8 cellular contexts compared by ENCODE assay signal in genomic region chr19:57434386-57435061, GRCh38. TPM values are rescaled to one million over a fixed set of nuclear protein-coding genes. Genes with fewer than 3 reads are reported as not detected.
DNase-seq lines count a peak whose midpoint lies in the region; ATAC-seq, FAIRE-seq and TF ChIP-seq lines count a peak whose summit lies in the region.

No MANE protein-coding gene starts in this region.

- H4K20me1 ChIP-seq in HepG2 (ENCODE audit: insufficient read depth, low read length), result peaks cover 4% of the 10 kb centered on the region; the same call in 1 of the 2 replicates

- TF ChIP-seq POLR2A in adrenal gland (IDR thresholded peaks at IDR 0.05), result no peak
- TF ChIP-seq POLR2A in HepG2 (IDR thresholded peaks at IDR 0.05; ENCODE audit: insufficient read depth in 1 of 2, low read depth in 2 of 2, low read length in 2 of 2), result no peak

- peak overlapping the region; percentile 89 for H2AFZ ChIP-seq in HepG2 (ENCODE audit: low read length)

- H3K9me3 ChIP-seq in adrenal gland (replicated peaks in 1 of 3) (no peaks in the 10 kb centered on the region), HepG2 (ENCODE audit: low read length) (no peaks in the 10 kb centered on the region)

- peaks cover 29% of the 10 kb centered on the region for H3K9me3 Mint-ChIP-seq in activated CD4-positive, alpha-beta T cell treated with anti-CD3 and anti-CD28 coated beads, Interleukin-2, amount 10 ng/mL, durations not matched to agents 24 days and 14 days
- peaks cover 18% of the 10 kb centered on the region for H3K9me3 Mint-ChIP-seq in type B pancreatic cell

- TF ChIP-seq CTCF in adrenal gland (IDR thresholded peaks at IDR 0.05) (no peak), HepG2 (CRISPR knock-in tag; IDR thresholded peaks at IDR 0.05) (no peak), type B pancreatic cell (conservative IDR thresholded peaks at IDR 0.05) (no peak)

- peaks cover 41% of the 10 kb centered on the region for H3K79me2 ChIP-seq in HepG2 (ENCODE audit: insufficient read depth, low read length)

- peaks cover 2% of the 10 kb centered on the region for H3K27me3 Mint-ChIP-seq in activated CD4-positive, alpha-beta T cell treated with anti-CD3 and anti-CD28 coated beads, Interleukin-2, amount 10 ng/mL, durations not matched to agents 24 days and 14 days
- H3K27me3 Mint-ChIP-seq in type B pancreatic cell, result no peaks in the 10 kb centered on the region

- peak overlapping the region; percentile 95 for H3K4me3 Mint-ChIP-seq in activated CD4-positive, alpha-beta T cell treated with anti-CD3 and anti-CD28 coated beads, Interleukin-2, amount 10 ng/mL, durations not matched to agents 24 days and 14 days
- peak overlapping the region; percentile 99 for H3K4me3 Mint-ChIP-seq in type B pancreatic cell

- H3K36me3 ChIP-seq in adrenal gland (replicated peaks in 1 of 2), result peaks cover 0 to 5% of the 10 kb centered on the region in 2 donors
- peaks cover 4 to 10% of the 10 kb centered on the region in 2 experiments for H3K36me3 ChIP-seq in HepG2 (replicated peaks in 1 of 2; ENCODE audit: control insufficient read depth in 1 of 2, insufficient read depth in 2 of 2, low read length in 2 of 2)

- FAIRE-seq in HepG2 (lab: Jason Lieb, UNC), result no peak

- TF ChIP-seq RAD21 in HepG2 (CRISPR knock-in tag; IDR thresholded peaks at IDR 0.05), result no peak

- no peak for TF ChIP-seq EP300 in HepG2 (IDR thresholded peaks at IDR 0.05; ENCODE audit: low read depth in 2 of 2, low read length in 2 of 2)
- TF ChIP-seq EP300 in HepG2 (CRISPR knock-in tag; IDR thresholded peaks at IDR 0.05; ENCODE audit: borderline replicate concordance), result no peak

- peak; percentile 58 for DNase-seq in activated CD4-positive, alpha-beta T cell treated with anti-CD3 and anti-CD28 coated beads, Interleukin-2, amount 10 ng/mL, durations not matched to agents 24 days and 14 days
- DNase-seq in activated CD4-positive, alpha-beta T cell treated with anti-CD3 and anti-CD28 coated beads, Interleukin-2, amount 50 U/mL, for 48 hours, result no peak
- peak in 1 of 7 donors; percentile 54 for DNase-seq in adrenal gland
- DNase-seq in HepG2 (ENCODE audit: low spot score), result no peak
- no peak for DNase-seq in type B pancreatic cell (ENCODE audit: extremely low spot score, unreplicated experiment)
- no peak for DNase-seq in cerebellar nuclear complex (lab: John Stamatoyannopoulos, UW)
- DNase-seq in SIG-M5 (lab: John Stamatoyannopoulos, UW), result no peak

- TSS peak; percentile 84 for BruUV-seq in HepG2 (replicated peaks; lab: Mats Ljungman, UMichigan)

- 26 to 34% (median 28%) methylated on average over 15 of the region's 15 CpGs for WGBS in adrenal gland, 4 donors
- 41% methylated on average over 15 of the region's 15 CpGs for WGBS in HepG2 (ENCODE audit: low lambda C conversion rate)

- ATAC-seq in HG03139 (IDR thresholded peaks at IDR 0.05; ENCODE audit: unreplicated experiment) (peak; percentile 6), HepG2 (peak; percentile 33)

- peak overlapping the region in 3 of 4 donors; percentile 73 to 99 (median 84) for H3K4me3 ChIP-seq in adrenal gland
- peak overlapping the region; percentile 83 to 98 (median 88) for H3K4me3 ChIP-seq in HepG2 (replicated peaks in 1 of 3; ENCODE audit: insufficient read depth in 1 of 3, low read depth in 2 of 3, low read length in 3 of 3)

- H3K4me1 ChIP-seq in adrenal gland (replicated peaks in 1 of 2) (peaks cover 11 to 17% of the 10 kb centered on the region in 2 donors), HepG2 (ENCODE audit: insufficient read depth, low read length) (peaks cover 22% of the 10 kb centered on the region)

- H3K27ac Mint-ChIP-seq in activated CD4-positive, alpha-beta T cell treated with anti-CD3 and anti-CD28 coated beads, Interleukin-2, amount 10 ng/mL, durations not matched to agents 24 days and 14 days, result peak overlapping the region; percentile 95
- peak overlapping the region; percentile 96 for H3K27ac Mint-ChIP-seq in type B pancreatic cell

- in situ Hi-C loops in HepG2 (cut with HindIII; ENCODE audit: extremely low pct_ligation_motif_present, low pct_unique_long_range_greater_than_20kb), result no loop called here

- peak overlapping the region; percentile 78 for H3K4me2 ChIP-seq in HepG2 (ENCODE audit: low read depth, low read length)

- H3K27ac ChIP-seq in adrenal gland (peak overlapping the region in 1 of 5 donors; percentile 4), HepG2 (ENCODE audit: extremely low read length, insufficient read depth, low read length) (peak overlapping the region; percentile 70)

- intact Hi-C loops in activated CD4-positive, alpha-beta T cell treated with anti-CD3 and anti-CD28 coated beads, Interleukin-2, amount 10 ng/mL, durations not matched to agents 24 days and 14 days (cut with micrococcal nuclease), result loop anchor here (1.0 to 2.0 kb wide), 10 partner anchors 23 to 568 kb away; partner anchors contain the start of genes TRAPPC2B, ZNF134, ZNF17 and ZNF264
- intact Hi-C loops in adrenal gland (cut with DNase I) (no loop called here), HepG2 (cut with micrococcal nuclease; ENCODE audit: unreplicated experiment) (loop anchor here (2.0 kb wide), 1 partner anchor 28 kb away; no protein-coding TSS in a partner anchor)

- CTCF ChIA-PET in HepG2 (lab: Yijun Ruan, JAX; ENCODE audit: low intra/inter-chr PET ratio, low total read pairs), result no interaction called here

- peak overlapping the region; percentile 80 for H3K9ac ChIP-seq in HepG2 (ENCODE audit: insufficient read depth, low read depth, low read length)

- peaks cover 19% of the 10 kb centered on the region for H3K4me1 Mint-ChIP-seq in activated CD4-positive, alpha-beta T cell treated with anti-CD3 and anti-CD28 coated beads, Interleukin-2, amount 10 ng/mL, durations not matched to agents 24 days and 14 days
- H3K4me1 Mint-ChIP-seq in type B pancreatic cell (ENCODE audit: unreplicated experiment), result peaks cover 21% of the 10 kb centered on the region

- POLR2A ChIA-PET in HepG2 (lab: Yijun Ruan, JAX), result interaction anchor here (0.7 to 2.0 kb wide), 9 partner anchors 16 to 594 kb away, joined by 3 to 9 read pairs (median 3); partner anchors contain the start of genes PEG3, ZIM2, ZNF304 and ZNF419

- H3K36me3 Mint-ChIP-seq in activated CD4-positive, alpha-beta T cell treated with anti-CD3 and anti-CD28 coated beads, Interleukin-2, amount 10 ng/mL, durations not matched to agents 24 days and 14 days (ENCODE audit: low read depth), result peaks cover 40% of the 10 kb centered on the region
- peaks cover 38% of the 10 kb centered on the region for H3K36me3 Mint-ChIP-seq in type B pancreatic cell

- no peaks in the 10 kb centered on the region for H3K27me3 ChIP-seq in adrenal gland
- no peaks in the 10 kb centered on the region; a peak in 1 of 5 replicates for H3K27me3 ChIP-seq in HepG2 (ENCODE audit: control insufficient read depth in 1 of 2, insufficient read depth in 2 of 2, low read length in 2 of 2)

RNA-seq across cellular contexts. Expression of gene ZNF749, which starts 0.6 kb away (rescaled TPM):
- 22.5 and 26.5 TPM in 2 replicates for total RNA-seq in activated CD4-positive, alpha-beta T cell treated with anti-CD3 and anti-CD28 coated beads, Interleukin-2, amount 10 ng/mL, durations not matched to agents 24 days and 14 days
- total RNA-seq in adrenal gland, result 10 to 100 TPM in 4 of 8 donors, 1 to 10 TPM in 4; 3.0 to 26.3 (median 11.5) TPM
- polyA plus RNA-seq in adrenal gland, result 10 to 100 TPM in 1 of 3 donors, 1 to 10 TPM in 2; 2.3 to 13.1 (median 2.5) TPM
- 19.1 and 21.0 TPM in 2 replicates for total RNA-seq in HepG2 (2016; rRNA removed; fragmentation: Illumina TruSeq; extraction: Trizol)
- 11.9 and 19.8 TPM in 2 replicates for total RNA-seq in HepG2 (2016; cell fraction: cytosol; rRNA removed; fragmentation: Illumina TruSeq; extraction: Trizol; ENCODE audit: low read depth)
- 18.5 and 20.2 TPM in 2 replicates for total RNA-seq in HepG2 (2016; cell fraction: insoluble cytoplasmic fraction; rRNA removed; fragmentation: Illumina TruSeq; extraction: Trizol)
- 16.7 and 19.6 TPM in 2 replicates for total RNA-seq in HepG2 (2016; cell fraction: membrane; rRNA removed; fragmentation: Illumina TruSeq; extraction: Trizol)
- 14.5 and 15.8 TPM in 2 replicates for total RNA-seq in HepG2 (2016; cell fraction: nucleus; rRNA removed; fragmentation: Illumina TruSeq; extraction: Trizol)
- 18.9 and 22.7 TPM in 2 replicates for polyA plus RNA-seq in HepG2 (2011; rRNA removed)
- 10.8 and 13.3 TPM in 2 replicates for polyA plus RNA-seq in HepG2 (2011; cell fraction: cytosol; rRNA removed)
- 11.4 and 16.0 TPM in 2 replicates for polyA plus RNA-seq in HepG2 (2011; cell fraction: nucleus; rRNA removed)
- polyA plus RNA-seq in HepG2 (2012), result 11.1 and 18.9 TPM in 2 replicates
- 23.3 and 26.2 TPM in 2 replicates for polyA plus RNA-seq in HepG2 (2016; cell fraction: cytosol; fragmentation: Illumina TruSeq; extraction: Trizol; ENCODE audit: low read depth)
- polyA plus RNA-seq in HepG2 (2016; cell fraction: insoluble cytoplasmic fraction; fragmentation: Illumina TruSeq; extraction: Trizol; ENCODE audit: low read depth), result 14.4 and 15.0 TPM in 2 replicates
- polyA plus RNA-seq in HepG2 (2016; cell fraction: membrane; fragmentation: Illumina TruSeq; extraction: Trizol; ENCODE audit: low read depth), result 19.1 and 22.9 TPM in 2 replicates
- 15.1 and 18.4 TPM in 2 replicates for polyA plus RNA-seq in HepG2 (2016; cell fraction: nucleus; fragmentation: Illumina TruSeq; extraction: Trizol; ENCODE audit: insufficient read depth, low read depth)
- polyA minus RNA-seq in HepG2 (2011; rRNA and poly(A)+ RNA removed; ENCODE audit: low replicate concordance), result 13.0 and 24.8 TPM in 2 replicates
- polyA minus RNA-seq in HepG2 (2011; cell fraction: cytosol; rRNA and poly(A)+ RNA removed), result 5.5 and 8.0 TPM in 2 replicates
- 11.8 and 14.3 TPM in 2 replicates for polyA minus RNA-seq in HepG2 (2011; cell fraction: nucleus; rRNA and poly(A)+ RNA removed)
- 17.5 and 26.6 TPM in 2 replicates for total RNA-seq in type B pancreatic cell (ENCODE audit: low replicate concordance)

RNA-seq across cellular contexts. Expression of gene VN1R1, which starts 22.4 kb away (rescaled TPM):
- not detected in 2 replicates for total RNA-seq in activated CD4-positive, alpha-beta T cell treated with anti-CD3 and anti-CD28 coated beads, Interleukin-2, amount 10 ng/mL, durations not matched to agents 24 days and 14 days
- total RNA-seq in adrenal gland (1 to 10 TPM in 3 of 8 donors, under 1 TPM in 5; 0.26 to 3.0 (median 0.85) TPM), HepG2 (2016; rRNA removed; fragmentation: Illumina TruSeq; extraction: Trizol) (0.62 and 0.80 TPM in 2 replicates), type B pancreatic cell (ENCODE audit: low replicate concordance) (0.94 and 1.6 TPM in 2 replicates)
- polyA plus RNA-seq in adrenal gland (1 to 10 TPM in 1 of 3 donors, under 1 TPM in 1, not detected in 1; 0.40 to 1.2 TPM), HepG2 (2011; rRNA removed) (0.87 and 1.0 TPM in 2 replicates)
- 0.10 and 0.18 TPM in 2 replicates for total RNA-seq in HepG2 (2016; cell fraction: cytosol; rRNA removed; fragmentation: Illumina TruSeq; extraction: Trizol; ENCODE audit: low read depth)
- total RNA-seq in HepG2 (2016; cell fraction: insoluble cytoplasmic fraction; rRNA removed; fragmentation: Illumina TruSeq; extraction: Trizol), result 0.74 and 0.76 TPM in 2 replicates
- total RNA-seq in HepG2 (2016; cell fraction: membrane; rRNA removed; fragmentation: Illumina TruSeq; extraction: Trizol), result 0.21 and 0.22 TPM in 2 replicates
- 0.78 and 1.4 TPM in 2 replicates for total RNA-seq in HepG2 (2016; cell fraction: nucleus; rRNA removed; fragmentation: Illumina TruSeq; extraction: Trizol)
- polyA plus RNA-seq in HepG2 (2011; cell fraction: cytosol; rRNA removed), result 0.30 and 0.32 TPM in 2 replicates
- 1.3 and 1.6 TPM in 2 replicates for polyA plus RNA-seq in HepG2 (2011; cell fraction: nucleus; rRNA removed)
- 0.89 and 1.1 TPM in 2 replicates for polyA plus RNA-seq in HepG2 (2012)
- polyA plus RNA-seq in HepG2 (2016; cell fraction: cytosol; fragmentation: Illumina TruSeq; extraction: Trizol; ENCODE audit: low read depth), result 0.07 and 0.08 TPM in 2 replicates
- polyA plus RNA-seq in HepG2 (2016; cell fraction: insoluble cytoplasmic fraction; fragmentation: Illumina TruSeq; extraction: Trizol; ENCODE audit: low read depth), result 0.38 and 0.56 TPM in 2 replicates
- polyA plus RNA-seq in HepG2 (2016; cell fraction: membrane; fragmentation: Illumina TruSeq; extraction: Trizol; ENCODE audit: low read depth), result 0.12 and 0.13 TPM in 2 replicates
- polyA plus RNA-seq in HepG2 (2016; cell fraction: nucleus; fragmentation: Illumina TruSeq; extraction: Trizol; ENCODE audit: insufficient read depth, low read depth), result 2.2 and 2.7 TPM in 2 replicates
- 0.64 TPM in 1 of 2 replicates, not detected in the other for polyA minus RNA-seq in HepG2 (2011; rRNA and poly(A)+ RNA removed; ENCODE audit: low replicate concordance)
- polyA minus RNA-seq in HepG2 (2011; cell fraction: cytosol; rRNA and poly(A)+ RNA removed), result 0.30 TPM in 1 of 2 replicates, not detected in the other
- 2.2 and 2.6 TPM in 2 replicates for polyA minus RNA-seq in HepG2 (2011; cell fraction: nucleus; rRNA and poly(A)+ RNA removed)

RNA-seq across cellular contexts. Expression of gene ZNF17, which starts 23.6 kb away (rescaled TPM):
- 7.4 and 7.8 TPM in 2 replicates for total RNA-seq in activated CD4-positive, alpha-beta T cell treated with anti-CD3 and anti-CD28 coated beads, Interleukin-2, amount 10 ng/mL, durations not matched to agents 24 days and 14 days
- total RNA-seq in adrenal gland, result 10 to 100 TPM in 4 of 8 donors, 1 to 10 TPM in 4; 3.6 to 16.5 (median 10.3) TPM
- polyA plus RNA-seq in adrenal gland, result 1 to 10 TPM; 2.8 to 5.5 (median 4.7) TPM
- total RNA-seq in HepG2 (2016; rRNA removed; fragmentation: Illumina TruSeq; extraction: Trizol), result 10.1 and 14.0 TPM in 2 replicates
- 1.7 and 1.8 TPM in 2 replicates for total RNA-seq in HepG2 (2016; cell fraction: cytosol; rRNA removed; fragmentation: Illumina TruSeq; extraction: Trizol; ENCODE audit: low read depth)
- total RNA-seq in HepG2 (2016; cell fraction: insoluble cytoplasmic fraction; rRNA removed; fragmentation: Illumina TruSeq; extraction: Trizol), result 9.0 and 13.5 TPM in 2 replicates
- 6.0 and 7.0 TPM in 2 replicates for total RNA-seq in HepG2 (2016; cell fraction: membrane; rRNA removed; fragmentation: Illumina TruSeq; extraction: Trizol)
- total RNA-seq in HepG2 (2016; cell fraction: nucleus; rRNA removed; fragmentation: Illumina TruSeq; extraction: Trizol), result 11.7 and 13.5 TPM in 2 replicates
- polyA plus RNA-seq in HepG2 (2011; rRNA removed), result 3.0 and 3.7 TPM in 2 replicates
- polyA plus RNA-seq in HepG2 (2011; cell fraction: cytosol; rRNA removed), result 1.5 and 3.0 TPM in 2 replicates
- polyA plus RNA-seq in HepG2 (2011; cell fraction: nucleus; rRNA removed), result 8.1 and 8.6 TPM in 2 replicates
- polyA plus RNA-seq in HepG2 (2012), result 2.4 and 2.5 TPM in 2 replicates
- polyA plus RNA-seq in HepG2 (2016; cell fraction: cytosol; fragmentation: Illumina TruSeq; extraction: Trizol; ENCODE audit: low read depth), result 0.35 and 0.54 TPM in 2 replicates
- polyA plus RNA-seq in HepG2 (2016; cell fraction: insoluble cytoplasmic fraction; fragmentation: Illumina TruSeq; extraction: Trizol; ENCODE audit: low read depth), result 6.0 and 7.0 TPM in 2 replicates
- 1.5 and 1.9 TPM in 2 replicates for polyA plus RNA-seq in HepG2 (2016; cell fraction: membrane; fragmentation: Illumina TruSeq; extraction: Trizol; ENCODE audit: low read depth)
- polyA plus RNA-seq in HepG2 (2016; cell fraction: nucleus; fragmentation: Illumina TruSeq; extraction: Trizol; ENCODE audit: insufficient read depth, low read depth), result 7.0 and 7.2 TPM in 2 replicates
- polyA minus RNA-seq in HepG2 (2011; rRNA and poly(A)+ RNA removed; ENCODE audit: low replicate concordance), result 24.0 and 24.2 TPM in 2 replicates
- polyA minus RNA-seq in HepG2 (2011; cell fraction: cytosol; rRNA and poly(A)+ RNA removed), result 3.7 and 5.4 TPM in 2 replicates
- 51.2 and 58.4 TPM in 2 replicates for polyA minus RNA-seq in HepG2 (2011; cell fraction: nucleus; rRNA and poly(A)+ RNA removed)
- 13.3 and 13.9 TPM in 2 replicates for total RNA-seq in type B pancreatic cell (ENCODE audit: low replicate concordance)

RNA-seq across cellular contexts. Expression of gene ZNF772, which starts 42.8 kb away (rescaled TPM):
- 2.5 and 2.8 TPM in 2 replicates for total RNA-seq in activated CD4-positive, alpha-beta T cell treated with anti-CD3 and anti-CD28 coated beads, Interleukin-2, amount 10 ng/mL, durations not matched to agents 24 days and 14 days
- total RNA-seq in adrenal gland, result 10 to 100 TPM; 14.9 to 27.9 (median 18.0) TPM
- 1 to 10 TPM; 1.4 to 9.1 (median 2.9) TPM for polyA plus RNA-seq in adrenal gland
- total RNA-seq in HepG2 (2016; rRNA removed; fragmentation: Illumina TruSeq; extraction: Trizol), result 17.2 and 23.6 TPM in 2 replicates
- 1.1 and 1.9 TPM in 2 replicates for total RNA-seq in HepG2 (2016; cell fraction: cytosol; rRNA removed; fragmentation: Illumina TruSeq; extraction: Trizol; ENCODE audit: low read depth)
- 16.3 and 23.2 TPM in 2 replicates for total RNA-seq in HepG2 (2016; cell fraction: insoluble cytoplasmic fraction; rRNA removed; fragmentation: Illumina TruSeq; extraction: Trizol)
- total RNA-seq in HepG2 (2016; cell fraction: membrane; rRNA removed; fragmentation: Illumina TruSeq; extraction: Trizol), result 7.7 and 8.6 TPM in 2 replicates
- 18.6 and 20.2 TPM in 2 replicates for total RNA-seq in HepG2 (2016; cell fraction: nucleus; rRNA removed; fragmentation: Illumina TruSeq; extraction: Trizol)
- 3.1 and 4.0 TPM in 2 replicates for polyA plus RNA-seq in HepG2 (2011; rRNA removed)
- 2.7 and 3.3 TPM in 2 replicates for polyA plus RNA-seq in HepG2 (2011; cell fraction: cytosol; rRNA removed)
- 4.9 and 8.7 TPM in 2 replicates for polyA plus RNA-seq in HepG2 (2011; cell fraction: nucleus; rRNA removed)
- polyA plus RNA-seq in HepG2 (2012), result 2.8 and 3.3 TPM in 2 replicates
- polyA plus RNA-seq in HepG2 (2016; cell fraction: cytosol; fragmentation: Illumina TruSeq; extraction: Trizol; ENCODE audit: low read depth), result 0.27 and 0.36 TPM in 2 replicates
- polyA plus RNA-seq in HepG2 (2016; cell fraction: insoluble cytoplasmic fraction; fragmentation: Illumina TruSeq; extraction: Trizol; ENCODE audit: low read depth), result 8.2 and 9.6 TPM in 2 replicates
- 1.0 and 1.4 TPM in 2 replicates for polyA plus RNA-seq in HepG2 (2016; cell fraction: membrane; fragmentation: Illumina TruSeq; extraction: Trizol; ENCODE audit: low read depth)
- polyA plus RNA-seq in HepG2 (2016; cell fraction: nucleus; fragmentation: Illumina TruSeq; extraction: Trizol; ENCODE audit: insufficient read depth, low read depth), result 7.1 TPM in 2 replicates
- 0.58 and 15.5 TPM in 2 replicates for polyA minus RNA-seq in HepG2 (2011; rRNA and poly(A)+ RNA removed; ENCODE audit: low replicate concordance)
- polyA minus RNA-seq in HepG2 (2011; cell fraction: cytosol; rRNA and poly(A)+ RNA removed), result 3.3 and 7.0 TPM in 2 replicates
- 30.5 and 38.8 TPM in 2 replicates for polyA minus RNA-seq in HepG2 (2011; cell fraction: nucleus; rRNA and poly(A)+ RNA removed)
- total RNA-seq in type B pancreatic cell (ENCODE audit: low replicate concordance), result 16.6 and 18.0 TPM in 2 replicates

RNA-seq across cellular contexts. Expression of gene ZNF548, which starts 44.9 kb away (rescaled TPM):
- total RNA-seq in activated CD4-positive, alpha-beta T cell treated with anti-CD3 and anti-CD28 coated beads, Interleukin-2, amount 10 ng/mL, durations not matched to agents 24 days and 14 days, result 10.6 and 12.7 TPM in 2 replicates
- total RNA-seq in adrenal gland (10 to 100 TPM in 7 of 8 donors, 1 to 10 TPM in 1; 8.5 to 21.2 (median 16.6) TPM), HepG2 (2016; rRNA removed; fragmentation: Illumina TruSeq; extraction: Trizol) (24.9 and 29.4 TPM in 2 replicates), type B pancreatic cell (ENCODE audit: low replicate concordance) (23.9 and 28.2 TPM in 2 replicates)
- polyA plus RNA-seq in adrenal gland (10 to 100 TPM in 1 of 3 donors, 1 to 10 TPM in 2; 4.6 to 10.0 (median 8.1) TPM), HepG2 (2011; rRNA removed) (19.5 and 19.6 TPM in 2 replicates)
- total RNA-seq in HepG2 (2016; cell fraction: cytosol; rRNA removed; fragmentation: Illumina TruSeq; extraction: Trizol; ENCODE audit: low read depth), result 2.4 and 4.3 TPM in 2 replicates
- 27.4 and 29.3 TPM in 2 replicates for total RNA-seq in HepG2 (2016; cell fraction: insoluble cytoplasmic fraction; rRNA removed; fragmentation: Illumina TruSeq; extraction: Trizol)
- total RNA-seq in HepG2 (2016; cell fraction: membrane; rRNA removed; fragmentation: Illumina TruSeq; extraction: Trizol), result 11.2 and 12.3 TPM in 2 replicates
- total RNA-seq in HepG2 (2016; cell fraction: nucleus; rRNA removed; fragmentation: Illumina TruSeq; extraction: Trizol), result 31.8 and 35.6 TPM in 2 replicates
- 11.8 and 12.3 TPM in 2 replicates for polyA plus RNA-seq in HepG2 (2011; cell fraction: cytosol; rRNA removed)
- 31.4 and 37.4 TPM in 2 replicates for polyA plus RNA-seq in HepG2 (2011; cell fraction: nucleus; rRNA removed)
- 11.6 and 12.0 TPM in 2 replicates for polyA plus RNA-seq in HepG2 (2012)
- 0.79 and 1.1 TPM in 2 replicates for polyA plus RNA-seq in HepG2 (2016; cell fraction: cytosol; fragmentation: Illumina TruSeq; extraction: Trizol; ENCODE audit: low read depth)
- polyA plus RNA-seq in HepG2 (2016; cell fraction: insoluble cytoplasmic fraction; fragmentation: Illumina TruSeq; extraction: Trizol; ENCODE audit: low read depth), result 15.8 and 17.0 TPM in 2 replicates
- polyA plus RNA-seq in HepG2 (2016; cell fraction: membrane; fragmentation: Illumina TruSeq; extraction: Trizol; ENCODE audit: low read depth), result 3.6 and 4.5 TPM in 2 replicates
- 45.4 and 45.8 TPM in 2 replicates for polyA plus RNA-seq in HepG2 (2016; cell fraction: nucleus; fragmentation: Illumina TruSeq; extraction: Trizol; ENCODE audit: insufficient read depth, low read depth)
- polyA minus RNA-seq in HepG2 (2011; rRNA and poly(A)+ RNA removed; ENCODE audit: low replicate concordance), result 15.8 and 36.1 TPM in 2 replicates
- polyA minus RNA-seq in HepG2 (2011; cell fraction: cytosol; rRNA and poly(A)+ RNA removed), result 10.5 and 13.1 TPM in 2 replicates
- 30.3 and 34.6 TPM in 2 replicates for polyA minus RNA-seq in HepG2 (2011; cell fraction: nucleus; rRNA and poly(A)+ RNA removed)

Comparison
In these comparisons a context has a peak if more than half of its experiments do, and no peak if none do; other contexts are left out.
1. intact Hi-C loops: an anchor here in activated CD4-positive, alpha-beta T cell treated with anti-CD3 and anti-CD28 coated beads, Interleukin-2, amount 10 ng/mL, durations not matched to agents 24 days and 14 days (1.0 to 2.0 kb wide) and HepG2 (2.0 kb wide); none called in adrenal gland.